Comparison of ENCODE assay signal across 8 cellular contexts in the genomic region with DNA sequence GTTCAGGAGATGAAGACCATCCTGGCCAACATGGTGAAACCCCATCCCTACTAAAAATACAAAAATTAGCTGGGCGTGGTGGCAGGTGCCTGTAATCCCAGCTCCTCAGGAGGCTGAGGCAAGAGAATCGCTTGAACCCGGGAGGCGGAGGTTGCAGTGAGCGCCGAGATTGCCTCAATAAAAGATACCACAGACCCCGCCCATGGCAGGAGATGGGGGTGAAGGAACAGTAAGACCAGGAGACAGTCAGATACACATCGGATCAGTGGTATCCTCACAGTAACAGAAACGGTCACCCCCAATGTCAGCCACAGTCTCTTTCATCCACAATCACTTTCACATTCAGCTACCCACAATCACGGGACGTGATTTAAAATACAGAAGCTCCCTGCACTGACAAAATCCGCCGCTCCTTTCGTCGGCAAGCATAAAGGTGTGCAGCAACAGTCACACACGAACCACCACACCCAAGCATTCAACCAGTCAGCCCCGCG. TPM values are rescaled to one million over a fixed set of nuclear protein-coding genes. Genes with fewer than 3 reads are reported as not detected.
DNase-seq lines count a peak whose midpoint lies in the region; ATAC-seq and TF ChIP-seq lines count a peak whose summit lies in the region.
"Not testable (repeated sequence)": the region's sequence is repeated elsewhere in the genome, so short reads cannot be mapped to it uniquely, and the experiment has no call there.

No MANE protein-coding gene starts in this region.

- not testable (repeated sequence) for H3K27ac ChIP-seq in ACC112 (ENCODE audit: low read depth, low read length); ectodermal cell (ENCODE audit: insufficient read depth, low read depth, low read length, poor library complexity, severe bottlenecking)
- H3K27ac ChIP-seq in layer of hippocampus (ENCODE audit: low read depth, low read length): peak overlapping the region; percentile 86

- not testable (repeated sequence) for H3K9me3 ChIP-seq in ectodermal cell (ENCODE audit: control insufficient read depth, low read length)

- H3K27me3 ChIP-seq in ACC112 (ENCODE audit: insufficient read depth, low read length); ectodermal cell (ENCODE audit: control insufficient read depth, insufficient read depth, low read length, poor library complexity, severe bottlenecking); layer of hippocampus (ENCODE audit: control insufficient read depth, insufficient read depth, low read length): not testable (repeated sequence)

- 40% methylated on average over 18 of the region's 18 CpGs for WGBS in ectodermal cell, 2 experiments

- H3K4me3 ChIP-seq in ACC112 (ENCODE audit: low read depth, low read length) (peak overlapping the region; percentile 92), ectodermal cell (ENCODE audit: insufficient read depth, low read depth, low read length) (peak overlapping the region; percentile 57), retinal pigment epithelial cell (ENCODE audit: low read length) (peak overlapping the region; percentile 85)

- H3K4me1 ChIP-seq in ACC112 (ENCODE audit: control insufficient read depth, insufficient read depth, low read length, unreplicated experiment); ectodermal cell (ENCODE audit: control insufficient read depth, insufficient read depth, low read length): not testable (repeated sequence)

- POLR2A ChIA-PET in activated CD4-positive, alpha-beta memory T cell treated with anti-CD3 and anti-CD28 coated beads for 36 hours (lab: Charles Lee): interaction anchor here (0.8 to 2.2 kb wide), 8 partner anchors 36 to 1156 kb away, joined by 3 to 9 read pairs (median 4); partner anchors contain the start of genes ZNF146, ZNF383, ZNF540 and ZNF565

- intact Hi-C loops in activated CD4-positive, alpha-beta memory T cell treated with anti-CD3 and anti-CD28 coated beads for 36 hours (cut with micrococcal nuclease): loop anchor here (2.0 to 5.0 kb wide), 3 partner anchors 38 to 398 kb away; partner anchors contain the start of gene ZNF585B

- peak overlapping the region; percentile 88 for H3K27ac Mint-ChIP-seq in activated CD4-positive, alpha-beta memory T cell treated with anti-CD3 and anti-CD28 coated beads for 36 hours

- peak overlapping the region; percentile 10 for H2AFZ ChIP-seq in ACC112 (ENCODE audit: low read length, unreplicated experiment)

- peak; percentile 31 for DNase-seq in NCI-H1092 treated with DMSO at 0.1 percent for 48 hours (lab: John Stamatoyannopoulos, UW)
- not testable (repeated sequence) for DNase-seq in activated CD4-positive, alpha-beta memory T cell treated with anti-CD3 and anti-CD28 coated beads for 36 hours; retinal pigment epithelial cell (ENCODE audit: low read depth)

- not testable (repeated sequence) for H3K79me2 ChIP-seq in ACC112 (ENCODE audit: control insufficient read depth, insufficient read depth, low read length, unreplicated experiment)

- H3K36me3 Mint-ChIP-seq in activated CD4-positive, alpha-beta memory T cell treated with anti-CD3 and anti-CD28 coated beads for 36 hours: peaks cover 15% of the 10 kb centered on the region

- H3K9me3 Mint-ChIP-seq in activated CD4-positive, alpha-beta memory T cell treated with anti-CD3 and anti-CD28 coated beads for 36 hours: peaks cover 19% of the 10 kb centered on the region

- peak overlapping the region; percentile 93 for H3K4me3 Mint-ChIP-seq in activated CD4-positive, alpha-beta memory T cell treated with anti-CD3 and anti-CD28 coated beads for 36 hours

- peaks cover 11% of the 10 kb centered on the region for H3K4me1 Mint-ChIP-seq in activated CD4-positive, alpha-beta memory T cell treated with anti-CD3 and anti-CD28 coated beads for 36 hours (ENCODE audit: low read depth)

- peaks cover 19% of the 10 kb centered on the region for H3K36me3 ChIP-seq in ACC112 (ENCODE audit: insufficient read depth, low read length)
- not testable (repeated sequence) for H3K36me3 ChIP-seq in ectodermal cell (ENCODE audit: control insufficient read depth, insufficient read depth, low read length)

- not testable (repeated sequence) for H3K27me3 Mint-ChIP-seq in activated CD4-positive, alpha-beta memory T cell treated with anti-CD3 and anti-CD28 coated beads for 36 hours

- CTCF ChIA-PET in activated CD4-positive, alpha-beta memory T cell treated with anti-CD3 and anti-CD28 coated beads for 36 hours (lab: Charles Lee): interaction anchor here (1.0 to 1.2 kb wide), 3 partner anchors 51 to 224 kb away, joined by 3 to 4 read pairs (median 4); partner anchors contain the start of genes ZNF540 and ZNF571

- not testable (repeated sequence) for TF ChIP-seq CTCF in retinal pigment epithelial cell (conservative IDR thresholded peaks at IDR 0.05; ENCODE audit: low read depth, low read length)

- peak; percentile 29 for ATAC-seq in GM19035 (IDR thresholded peaks at IDR 0.05; ENCODE audit: unreplicated experiment)
- peak; percentile 28 for ATAC-seq in HG02852 (IDR thresholded peaks at IDR 0.05; ENCODE audit: unreplicated experiment)

RNA-seq across cellular contexts. Expression of gene ZNF527, which starts 0.5 kb away (rescaled TPM):
- 1 to 10 TPM; 3.8 to 4.4 TPM for total RNA-seq in activated CD4-positive, alpha-beta memory T cell treated with anti-CD3 and anti-CD28 coated beads for 36 hours
- polyA plus RNA-seq in ectodermal cell (2013, experiment 1 of 4): 4.6 TPM
- polyA plus RNA-seq in ectodermal cell (2013, experiment 2 of 4): 6.2 TPM
- 4.4 TPM for polyA plus RNA-seq in ectodermal cell (2013, experiment 3 of 4)
- polyA plus RNA-seq in ectodermal cell (2013, experiment 4 of 4): 4.8 TPM
